8 cellular contexts compared by ENCODE assay signal in the genomic region with DNA sequence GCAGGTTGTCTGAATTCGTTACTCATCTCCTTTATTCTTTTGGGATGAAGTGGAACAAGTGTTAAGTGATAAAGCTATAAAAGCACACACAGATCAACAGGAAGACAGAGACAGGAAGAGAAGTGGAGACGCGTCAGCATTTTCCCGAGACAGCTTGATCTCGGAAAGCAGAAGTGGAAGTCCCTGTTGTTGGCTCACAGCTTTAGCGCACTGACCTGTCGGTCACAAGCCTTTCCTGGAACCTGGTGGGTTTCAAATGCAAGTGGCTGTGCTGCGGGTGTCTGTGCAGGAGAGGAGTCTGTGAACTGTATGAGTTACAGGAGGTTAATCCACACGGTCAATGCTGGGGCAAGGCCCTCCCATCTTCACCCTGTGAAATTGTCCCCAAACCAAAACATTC.
DNase-seq lines count a peak whose midpoint lies in the region; ATAC-seq and TF ChIP-seq lines count a peak whose summit lies in the region.

No MANE protein-coding gene starts in this region.

- no peaks in the 10 kb centered on the region for H3K27me3 ChIP-seq in tibial nerve

- H3K27ac ChIP-seq in tibial nerve, result peak overlapping the region in 3 of 4 donors; percentile 51 to 75 (median 69)

- 57 to 68% methylated on average over 9 of the region's 9 CpGs for WGBS in tibial nerve, 2 donors

- no peaks in the 10 kb centered on the region for H3K9me3 ChIP-seq in tibial nerve

- no peak for TF ChIP-seq CTCF in tibial nerve (IDR thresholded peaks at IDR 0.05)

- H3K36me3 ChIP-seq in tibial nerve, result no peaks in the 10 kb centered on the region

- TF ChIP-seq POLR2A in tibial nerve (IDR thresholded peaks at IDR 0.05), result no peak

- ATAC-seq in GM19455 (IDR thresholded peaks at IDR 0.05; ENCODE audit: unreplicated experiment) (peak; percentile 98), HG03442 (IDR thresholded peaks at IDR 0.05; ENCODE audit: unreplicated experiment) (peak; percentile 86), left lobe of liver (peak; percentile 73)

- peaks cover 0 to 33% (median 15%) of the 10 kb centered on the region in 4 donors for H3K4me1 ChIP-seq in tibial nerve

- DNase-seq in CMK (ENCODE audit: low read depth) (peak; percentile 24), left lobe of liver (ENCODE audit: low spot score) (peak; percentile 63), tibial nerve (ENCODE audit: low spot score in 2 of 2) (peak; percentile 16 to 42), retina (no peak), NCI-H446 (lab: John Stamatoyannopoulos, UW) (no peak)
- peak; percentile 35 for DNase-seq in activated T-cell treated with anti-CD3 and anti-CD28 coated beads, Interleukin-2, amount 50 U/mL, for 48 hours

- H3K4me3 ChIP-seq in tibial nerve, result no peak overlapping the region

- TF ChIP-seq EP300 in tibial nerve (IDR thresholded peaks at IDR 0.05), result peak; percentile 73 to 87

Comparison
In these comparisons a context has a peak if more than half of its experiments do, and no peak if none do; other contexts are left out.
1. DNase-seq: peak in CMK (single experiment), activated T-cell treated with anti-CD3 and anti-CD28 coated beads, Interleukin-2, amount 50 U/mL, for 48 hours (2 of 2), left lobe of liver (single experiment) and tibial nerve (2 of 2); none in retina (single experiment) and NCI-H446 (0 of 2).
2. Peak in every context shown above with its lines, with median percentiles within 50 percentile points of each other: ATAC-seq.